ENCODE assay signal across 8 cellular contexts in the genomic region with DNA sequence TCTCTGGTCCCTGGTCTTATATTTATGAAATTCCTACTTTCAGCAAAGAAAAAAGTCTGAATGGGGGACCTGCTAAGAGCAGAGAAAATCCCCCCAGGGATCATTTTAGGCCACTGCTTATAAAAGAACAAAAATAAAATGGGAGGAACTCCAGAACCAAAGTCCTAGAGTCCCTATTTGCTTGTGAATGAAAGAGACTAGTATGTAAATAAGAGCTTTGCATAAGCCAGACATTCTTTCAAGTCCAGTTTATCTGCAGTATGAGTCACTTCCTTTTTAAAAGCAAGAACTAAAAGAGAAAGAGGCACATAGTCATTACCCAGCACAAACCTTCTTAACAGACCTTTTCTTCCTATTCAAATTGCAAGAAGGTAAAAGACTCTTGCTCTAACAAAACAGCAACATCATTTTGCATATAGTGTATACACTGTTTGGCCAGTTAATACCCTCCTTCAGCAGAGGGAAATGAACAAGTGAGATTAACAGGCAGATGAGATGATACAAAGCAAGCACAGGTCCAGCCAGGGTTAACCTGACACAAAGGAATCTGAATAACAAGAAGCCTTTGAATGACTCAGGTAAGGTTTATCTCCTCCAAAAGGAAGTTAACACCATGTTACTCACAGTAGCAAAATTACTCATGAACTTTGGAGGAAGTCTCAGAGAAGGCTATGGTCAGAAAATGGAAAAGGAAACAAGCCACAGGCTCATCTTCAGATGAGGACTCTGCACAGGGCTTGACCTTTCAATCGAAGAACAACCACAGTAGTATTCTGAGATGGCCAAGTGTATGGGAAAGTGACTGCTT.
DNase-seq lines count a peak whose midpoint lies in the region; ATAC-seq, FAIRE-seq and TF ChIP-seq lines count a peak whose summit lies in the region.

No MANE protein-coding gene starts in this region.

- H3K9ac ChIP-seq in keratinocyte (ENCODE audit: control insufficient read depth, extremely low read depth, insufficient read depth, low read length), result peak overlapping the region; percentile 59

- peak; percentile 86 to 93 for ATAC-seq in A549
- ATAC-seq in GM18499 (IDR thresholded peaks at IDR 0.05; ENCODE audit: insufficient read depth, unreplicated experiment), result peak; percentile 96
- ATAC-seq in HG02840 (IDR thresholded peaks at IDR 0.05; ENCODE audit: low FRiP score, unreplicated experiment), result peak; percentile 96

- H3K4me3 ChIP-seq in A549 (peak overlapping the region; percentile 2; the same call in 1 of the 3 replicates), adrenal gland (no peak overlapping the region), keratinocyte (ENCODE audit: control insufficient read depth in 2 of 3, extremely low read depth in 1 of 3, insufficient read depth in 2 of 3, low read depth in 1 of 3, low read length in 3 of 3) (peak overlapping the region in 2 of 3 experiments; percentile 38 to 54)

- H2AFZ ChIP-seq in keratinocyte (ENCODE audit: control insufficient read depth, low read length), result peak overlapping the region; percentile 74

- dilution Hi-C loops in keratinocyte (cut with MboI; ENCODE audit: extremely low pct_ligation_motif_present, low sequenced_read_pairs), result no loop called here

- intact Hi-C loops in adrenal gland (cut with DNase I), result no loop called here

- peaks cover 54% of the 10 kb centered on the region for H3K4me1 ChIP-seq in A549
- H3K4me1 ChIP-seq in adrenal gland (replicated peaks in 1 of 2), result peaks cover 0 to 15% of the 10 kb centered on the region in 2 donors
- H3K4me1 ChIP-seq in keratinocyte (ENCODE audit: control insufficient read depth, extremely low read depth, insufficient read depth, low read length), result peaks cover 33% of the 10 kb centered on the region

- no peaks in the 10 kb centered on the region for H3K79me2 ChIP-seq in keratinocyte (ENCODE audit: control insufficient read depth, insufficient read depth, low read length)

- TF ChIP-seq RAD21 in A549 (conservative IDR thresholded peaks at IDR 0.05 in 1 of 2, IDR thresholded peaks at IDR 0.05 in 1 of 2), result peak; percentile 17 to 34

- H3K9me1 ChIP-seq in keratinocyte (ENCODE audit: control insufficient read depth, extremely low read depth, insufficient read depth, low read length), result no peaks in the 10 kb centered on the region

- peak overlapping the region; percentile 80 for H3K4me2 ChIP-seq in A549
- peak overlapping the region; percentile 93 for H3K4me2 ChIP-seq in keratinocyte (ENCODE audit: control insufficient read depth, extremely low read depth, insufficient read depth, low read depth, low read length)

- H3K27me3 ChIP-seq in adrenal gland (no peaks in the 10 kb centered on the region), keratinocyte (ENCODE audit: control insufficient read depth, extremely low read depth, insufficient read depth, low read length) (no peaks in the 10 kb centered on the region)

- no peaks in the 10 kb centered on the region for H3K9me3 ChIP-seq in A549
- H3K9me3 ChIP-seq in adrenal gland (replicated peaks in 1 of 3), result no peaks in the 10 kb centered on the region
- no peaks in the 10 kb centered on the region for H3K9me3 ChIP-seq in keratinocyte (ENCODE audit: control insufficient read depth, low read depth, low read length)

- peak; percentile 84 for FAIRE-seq in A549 (lab: Jason Lieb, UNC)
- peak; percentile 93 for FAIRE-seq in keratinocyte (lab: Jason Lieb, UNC)
- FAIRE-seq in urothelium cell line (lab: Jason Lieb, UNC), result no peak

- POLR2A ChIA-PET in A549 (lab: Yijun Ruan, JAX), result interaction anchor here (0.6 to 2.0 kb wide), 7 partner anchors 10 to 87 kb away, joined by 3 to 10 read pairs (median 6); a partner anchor contains a TSS

- TF ChIP-seq EP300 in A549 (IDR thresholded peaks at IDR 0.05), result peak; percentile 88 to 90; a peak in 4 of 5 replicates

- TF ChIP-seq POLR2A in A549 (IDR thresholded peaks at IDR 0.05; ENCODE audit: low read length) (no peak), adrenal gland (IDR thresholded peaks at IDR 0.05) (no peak)

- CTCF ChIA-PET in A549 (lab: Yijun Ruan, JAX), result interaction anchor here (0.7 to 2.0 kb wide), 3 partner anchors 9 to 87 kb away, joined by 3 to 8 read pairs (median 3); a partner anchor contains a TSS

- 6% methylated on average over 1 of the region's 1 CpG for whole genome bisulfite sequencing in A549 (ENCODE audit: missing lambda C conversion rate)
- 25 to 69% (median 58%) methylated on average over 1 of the region's 1 CpG for WGBS in adrenal gland, 4 donors

- H3K27ac ChIP-seq in A549, result peak overlapping the region; percentile 91 to 96
- peak overlapping the region in 3 of 5 donors; percentile 62 to 82 (median 66) for H3K27ac ChIP-seq in adrenal gland
- H3K27ac ChIP-seq in keratinocyte (ENCODE audit: control insufficient read depth, insufficient read depth, low read length), result peak overlapping the region; percentile 89

- TF ChIP-seq CTCF in A549 (IDR thresholded peaks at IDR 0.05) (no peak), adrenal gland (IDR thresholded peaks at IDR 0.05) (no peak), keratinocyte (optimal IDR thresholded peaks at IDR 0.05 in 1 of 3, IDR thresholded peaks at IDR 0.05 in 1 of 3, conservative IDR thresholded peaks at IDR 0.05 in 1 of 3; ENCODE audit: extremely low read depth in 1 of 3, insufficient read depth in 2 of 3, low read length in 3 of 3) (no peak)

- peak; percentile 51 to 94 for DNase-seq in A549 (ENCODE audit: low read depth in 1 of 2, low spot score in 1 of 2)
- DNase-seq in NCI-H2196 treated with DMSO at 0.1 percent for 48 hours (lab: John Stamatoyannopoulos, UW; ENCODE audit: unreplicated experiment), result peak; percentile 57
- no peak for DNase-seq in adrenal gland
- peak; percentile 70 for DNase-seq in keratinocyte (ENCODE audit: low read depth, low spot score)
- peak; percentile 27 for DNase-seq in urothelium cell line (ENCODE audit: low spot score)
- DNase-seq in NCI-H1436 (lab: John Stamatoyannopoulos, UW), result no peak

- no peaks in the 10 kb centered on the region for H4K20me1 ChIP-seq in keratinocyte (ENCODE audit: control insufficient read depth, extremely low read depth, insufficient read depth, low read length)

- H3K36me3 ChIP-seq in adrenal gland (replicated peaks in 1 of 2) (no peaks in the 10 kb centered on the region), keratinocyte (ENCODE audit: control insufficient read depth in 2 of 2, extremely low read depth in 1 of 2, insufficient read depth in 2 of 2, low read length in 2 of 2) (no peaks in the 10 kb centered on the region)

TF ChIP-seq in A549, 52 proteins besides CTCF, POLR2A, EP300 and RAD21 (continues in another document):
- TF ChIP-seq JUN (IDR thresholded peaks at IDR 0.05), result peak; percentile 86 to 88
- TF ChIP-seq, protein P1, sequence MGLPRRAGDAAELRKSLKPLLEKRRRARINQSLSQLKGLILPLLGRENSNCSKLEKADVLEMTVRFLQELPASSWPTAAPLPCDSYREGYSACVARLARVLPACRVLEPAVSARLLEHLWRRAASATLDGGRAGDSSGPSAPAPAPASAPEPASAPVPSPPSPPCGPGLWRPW (IDR thresholded peaks at IDR 0.05), result no peak
- TF ChIP-seq ZNF302 (CRISPR knock-in tag; IDR thresholded peaks at IDR 0.05), result peak; percentile 80; the same call in 1 of the 2 replicates
- TF ChIP-seq, protein P2, sequence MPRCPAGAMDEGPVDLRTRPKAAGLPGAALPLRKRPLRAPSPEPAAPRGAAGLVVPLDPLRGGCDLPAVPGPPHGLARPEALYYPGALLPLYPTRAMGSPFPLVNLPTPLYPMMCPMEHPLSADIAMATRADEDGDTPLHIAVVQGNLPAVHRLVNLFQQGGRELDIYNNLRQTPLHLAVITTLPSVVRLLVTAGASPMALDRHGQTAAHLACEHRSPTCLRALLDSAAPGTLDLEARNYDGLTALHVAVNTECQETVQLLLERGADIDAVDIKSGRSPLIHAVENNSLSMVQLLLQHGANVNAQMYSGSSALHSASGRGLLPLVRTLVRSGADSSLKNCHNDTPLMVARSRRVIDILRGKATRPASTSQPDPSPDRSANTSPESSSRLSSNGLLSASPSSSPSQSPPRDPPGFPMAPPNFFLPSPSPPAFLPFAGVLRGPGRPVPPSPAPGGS (IDR thresholded peaks at IDR 0.05), result peak; percentile 62; the same call in 1 of the 3 replicates
- peak; percentile 93 for TF ChIP-seq JUNB (IDR thresholded peaks at IDR 0.05)
- TF ChIP-seq, protein P3, sequence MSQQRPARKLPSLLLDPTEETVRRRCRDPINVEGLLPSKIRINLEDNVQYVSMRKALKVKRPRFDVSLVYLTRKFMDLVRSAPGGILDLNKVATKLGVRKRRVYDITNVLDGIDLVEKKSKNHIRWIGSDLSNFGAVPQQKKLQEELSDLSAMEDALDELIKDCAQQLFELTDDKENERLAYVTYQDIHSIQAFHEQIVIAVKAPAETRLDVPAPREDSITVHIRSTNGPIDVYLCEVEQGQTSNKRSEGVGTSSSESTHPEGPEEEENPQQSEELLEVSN (IDR thresholded peaks at IDR 0.05; ENCODE audit: borderline replicate concordance, low read depth), result no peak
- TF ChIP-seq HOXB13 (CRISPR knock-in tag; IDR thresholded peaks at IDR 0.05; ENCODE audit: low read depth), result no peak; the same call in 1 of the 2 replicates
- no peak for TF ChIP-seq CHD4 (IDR thresholded peaks at IDR 0.05; ENCODE audit: borderline replicate concordance)
- 0 out of 2 replicates have a peak, but pooled peaks have one; percentile 38 for TF ChIP-seq HOXA7 (CRISPR knock-in tag; IDR thresholded peaks at IDR 0.05)
- no peak for TF ChIP-seq PHF8 (IDR thresholded peaks at IDR 0.05; ENCODE audit: borderline replicate concordance, low read depth)
- TF ChIP-seq, protein P4, sequence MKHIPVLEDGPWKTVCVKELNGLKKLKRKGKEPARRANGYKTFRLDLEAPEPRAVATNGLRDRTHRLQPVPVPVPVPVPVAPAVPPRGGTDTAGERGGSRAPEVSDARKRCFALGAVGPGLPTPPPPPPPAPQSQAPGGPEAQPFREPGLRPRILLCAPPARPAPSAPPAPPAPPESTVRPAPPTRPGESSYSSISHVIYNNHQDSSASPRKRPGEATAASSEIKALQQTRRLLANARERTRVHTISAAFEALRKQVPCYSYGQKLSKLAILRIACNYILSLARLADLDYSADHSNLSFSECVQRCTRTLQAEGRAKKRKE (CRISPR knock-in tag; IDR thresholded peaks at IDR 0.05; ENCODE audit: low read depth), result peak; percentile 26; the same call in 1 of the 2 replicates
- peak; percentile 70 for TF ChIP-seq MAFK (IDR thresholded peaks at IDR 0.05; ENCODE audit: partially characterized antibody)

Comparison
In these comparisons a context has a peak if more than half of its experiments do, and no peak if none do; other contexts are left out.
1. DNase-seq: peak in A549 (2 of 2), NCI-H2196 treated with DMSO at 0.1 percent for 48 hours (single experiment), keratinocyte (single experiment) and urothelium cell line (single experiment); none in adrenal gland (0 of 7) and NCI-H1436 (single experiment).
2. H3K4me3 ChIP-seq: peak in A549 (single experiment) and keratinocyte (2 of 3); none in adrenal gland (0 of 4).
3. Peak in every context shown above with its lines, with median percentiles within 50 percentile points of each other: ATAC-seq and H3K27ac ChIP-seq.